14 cellular contexts compared by ENCODE assay signal in genomic region chr2:176753752-176754474, GRCh38.
A peak's percentile ranks its signal among the peaks of the same experiment; 100 is the strongest.
DNase-seq lines count a peak whose midpoint lies in the region; ATAC-seq lines count a peak whose summit lies in the region.
"Had no signal": no experiment of that assay in that cellular context is flagged by ENCODE, and none has a peak within 500 bp of the region (broad histone marks: within the 10 kb centered on the region; RNA-seq: fewer than 3 reads in every experiment).

No MANE protein-coding gene starts in this region.

- H3K79me1 ChIP-seq in mesenchymal stem cell (replicated peaks; ENCODE audit: low read length, poor library complexity, severe bottlenecking) = no peaks in the 10 kb centered on the region

- H2AK5ac ChIP-seq in mesenchymal stem cell (ENCODE audit: low read length, severe bottlenecking) = no peak overlapping the region

- no peaks in the 10 kb centered on the region for H3K27me3 Mint-ChIP-seq in activated naive CD8-positive, alpha-beta T cell treated with anti-CD3 and anti-CD28 coated beads, Interleukin-2, amount 50 U/mL, for 24 hours
- peaks cover 20% of the 10 kb centered on the region for H3K27me3 Mint-ChIP-seq in activated CD4-positive, alpha-beta T cell treated with anti-CD3 and anti-CD28 coated beads, Interleukin-2, amount 10 ng/mL, durations not matched to agents 7 days and 5 days

- peak; percentile 46 for ATAC-seq in activated naive CD8-positive, alpha-beta T cell treated with anti-CD3 and anti-CD28 coated beads, Interleukin-2, amount 50 U/mL, for 24 hours
- ATAC-seq in HG03521 (IDR thresholded peaks at IDR 0.05; ENCODE audit: unreplicated experiment) = no peak
- ATAC-seq: esophagus mucosa had no signal

- H3K4me1 Mint-ChIP-seq in activated naive CD8-positive, alpha-beta T cell treated with anti-CD3 and anti-CD28 coated beads, Interleukin-2, amount 50 U/mL, for 24 hours = peaks cover 8% of the 10 kb centered on the region
- no peaks in the 10 kb centered on the region for H3K4me1 Mint-ChIP-seq in activated CD4-positive, alpha-beta T cell treated with anti-CD3 and anti-CD28 coated beads, Interleukin-2, amount 10 ng/mL, durations not matched to agents 7 days and 5 days

- no peak overlapping the region for H2BK15ac ChIP-seq in mesenchymal stem cell (ENCODE audit: low read depth, poor library complexity, severe bottlenecking)

- peak; percentile 3 for DNase-seq in Ammon's horn (ENCODE audit: low spot score)
- peak; percentile 67 for DNase-seq in MG63
- DNase-seq in activated naive CD8-positive, alpha-beta T cell treated with anti-CD3 and anti-CD28 coated beads, Interleukin-2, amount 50 U/mL, for 24 hours = no peak
- no peak for DNase-seq in mesenchymal stem cell
- DNase-seq in activated CD4-positive, alpha-beta T cell treated with anti-CD3 and anti-CD28 coated beads, Interleukin-2, amount 10 ng/mL, durations not matched to agents 7 days and 5 days = no peak
- DNase-seq in occipital lobe (lab: John Stamatoyannopoulos, UW) = no peak
- no peak for DNase-seq in NCI-H82 treated with DMSO at 0.1 percent for 48 hours (lab: John Stamatoyannopoulos, UW; ENCODE audit: unreplicated experiment)
- DNase-seq: C1 segment of cervical spinal cord, GF-D8 had no signal

- H3K27ac Mint-ChIP-seq in activated naive CD8-positive, alpha-beta T cell treated with anti-CD3 and anti-CD28 coated beads, Interleukin-2, amount 50 U/mL, for 24 hours = no peak overlapping the region
- H3K27ac Mint-ChIP-seq in activated CD4-positive, alpha-beta T cell treated with anti-CD3 and anti-CD28 coated beads, Interleukin-2, amount 10 ng/mL, durations not matched to agents 7 days and 5 days = no peak overlapping the region
- H3K27ac Mint-ChIP-seq: activated naive CD8-positive, alpha-beta T cell had no signal

- no peak overlapping the region for H3K4me2 ChIP-seq in mesenchymal stem cell (ENCODE audit: low read length, poor library complexity, severe bottlenecking)

- H3K36me3 Mint-ChIP-seq in activated naive CD8-positive, alpha-beta T cell treated with anti-CD3 and anti-CD28 coated beads, Interleukin-2, amount 50 U/mL, for 24 hours (ENCODE audit: low read depth) = no peaks in the 10 kb centered on the region
- H3K36me3 Mint-ChIP-seq in activated CD4-positive, alpha-beta T cell treated with anti-CD3 and anti-CD28 coated beads, Interleukin-2, amount 10 ng/mL, durations not matched to agents 7 days and 5 days (ENCODE audit: low read depth) = no peaks in the 10 kb centered on the region
- H3K36me3 Mint-ChIP-seq: activated naive CD8-positive, alpha-beta T cell had no signal

- no peak overlapping the region for H4K91ac ChIP-seq in mesenchymal stem cell (ENCODE audit: low read length)

- no peaks in the 10 kb centered on the region for H3K4me1 ChIP-seq in mesenchymal stem cell (ENCODE audit: control insufficient read depth, insufficient read depth, low read depth, low read length)
- H3K4me1 ChIP-seq: SJSA1 had no signal

- H3K9ac ChIP-seq in mesenchymal stem cell (ENCODE audit: low read length) = peak overlapping the region; percentile 20

- no peak overlapping the region for H3K23ac ChIP-seq in mesenchymal stem cell (ENCODE audit: low read length in 2 of 2)

- no peak overlapping the region for H2AFZ ChIP-seq in mesenchymal stem cell (ENCODE audit: low read depth, low read length)

- no peak overlapping the region for H3K14ac ChIP-seq in mesenchymal stem cell (ENCODE audit: low read length in 2 of 2)

- WGBS in mesenchymal stem cell = 64% methylated on average over 2 of the region's 2 CpGs

- no peaks in the 10 kb centered on the region for H3K36me3 ChIP-seq in MG63
- H3K36me3 ChIP-seq in mesenchymal stem cell (ENCODE audit: control insufficient read depth in 1 of 2, insufficient read depth in 2 of 2, low read depth in 1 of 2, low read length in 2 of 2) = no peaks in the 10 kb centered on the region
- H3K36me3 ChIP-seq: SJSA1, vagina had no signal

- H3K18ac ChIP-seq in mesenchymal stem cell (ENCODE audit: low read depth in 1 of 2, low read length in 2 of 2) = no peak overlapping the region

- H2BK5ac ChIP-seq in mesenchymal stem cell (ENCODE audit: low read depth, low read length, poor library complexity, severe bottlenecking) = no peak overlapping the region

- H3K4me3 ChIP-seq in MG63 = no peak overlapping the region
- no peak overlapping the region for H3K4me3 ChIP-seq in mesenchymal stem cell (ENCODE audit: insufficient read depth in 1 of 2, low read depth in 1 of 2, low read length in 2 of 2)
- H3K4me3 ChIP-seq: SJSA1, vagina had no signal

- H3K9me3 ChIP-seq in MG63 (no peaks in the 10 kb centered on the region), mesenchymal stem cell (ENCODE audit: control insufficient read depth, low read length) (no peaks in the 10 kb centered on the region)
- H3K9me3 ChIP-seq: SJSA1, vagina had no signal

- no peak overlapping the region for H3K4ac ChIP-seq in mesenchymal stem cell (ENCODE audit: low read depth in 1 of 2, low read length in 2 of 2)

- CTCF ChIA-PET in activated CD4-positive, alpha-beta T cell treated with anti-CD3 and anti-CD28 coated beads, Interleukin-2, amount 10 ng/mL, durations not matched to agents 7 days and 5 days (lab: Charles Lee) = no interaction called here

- H3K27ac ChIP-seq in mesenchymal stem cell (ENCODE audit: low read length, poor library complexity, severe bottlenecking) = no peak overlapping the region
- H3K27ac ChIP-seq: SJSA1, vagina had no signal

- H3K9me3 Mint-ChIP-seq in activated naive CD8-positive, alpha-beta T cell treated with anti-CD3 and anti-CD28 coated beads, Interleukin-2, amount 50 U/mL, for 24 hours = no peaks in the 10 kb centered on the region
- H3K9me3 Mint-ChIP-seq in activated CD4-positive, alpha-beta T cell treated with anti-CD3 and anti-CD28 coated beads, Interleukin-2, amount 10 ng/mL, durations not matched to agents 7 days and 5 days = no peaks in the 10 kb centered on the region

- H3K4me3 Mint-ChIP-seq in activated naive CD8-positive, alpha-beta T cell treated with anti-CD3 and anti-CD28 coated beads, Interleukin-2, amount 50 U/mL, for 24 hours = no peak overlapping the region
- H3K4me3 Mint-ChIP-seq in activated CD4-positive, alpha-beta T cell treated with anti-CD3 and anti-CD28 coated beads, Interleukin-2, amount 10 ng/mL, durations not matched to agents 7 days and 5 days = no peak overlapping the region
- H3K4me3 Mint-ChIP-seq: activated naive CD8-positive, alpha-beta T cell had no signal

- POLR2A ChIA-PET in activated CD4-positive, alpha-beta T cell treated with anti-CD3 and anti-CD28 coated beads, Interleukin-2, amount 10 ng/mL, durations not matched to agents 7 days and 5 days (lab: Charles Lee) = interaction anchor here (0.6 kb wide), 1 partner anchor 63 kb away, joined by 3 read pairs; no protein-coding TSS in a partner anchor

- H3K27me3 ChIP-seq in MG63 (peaks cover 3% of the 10 kb centered on the region), mesenchymal stem cell (ENCODE audit: control insufficient read depth in 1 of 2, insufficient read depth in 1 of 2, low read length in 2 of 2) (no peaks in the 10 kb centered on the region)
- H3K27me3 ChIP-seq: vagina had no signal

- no peak overlapping the region for H2BK120ac ChIP-seq in mesenchymal stem cell (ENCODE audit: low read depth, low read length)

- no peak overlapping the region for H4K8ac ChIP-seq in mesenchymal stem cell (ENCODE audit: low read length)

- H2BK12ac ChIP-seq in mesenchymal stem cell (ENCODE audit: low read length in 2 of 2) = no peak overlapping the region

Comparison
In these comparisons a context has a peak if more than half of its experiments do, and no peak if none do; other contexts are left out.
1. DNase-seq: peak in Ammon's horn (single experiment) and MG63 (single experiment); none in activated naive CD8-positive, alpha-beta T cell treated with anti-CD3 and anti-CD28 coated beads, Interleukin-2, amount 50 U/mL, for 24 hours (single experiment), mesenchymal stem cell (single experiment), activated CD4-positive, alpha-beta T cell treated with anti-CD3 and anti-CD28 coated beads, Interleukin-2, amount 10 ng/mL, durations not matched to agents 7 days and 5 days (single experiment), occipital lobe (single experiment) and NCI-H82 treated with DMSO at 0.1 percent for 48 hours (single experiment).